20 cellular contexts compared by ENCODE assay signal in genomic region chr10:62687230-62687748, GRCh38.
DNase-seq lines count a peak whose midpoint lies in the region; ATAC-seq, FAIRE-seq and TF ChIP-seq lines count a peak whose summit lies in the region.
"Had no signal": no experiment of that assay in that cellular context is flagged by ENCODE, and none has a peak within 500 bp of the region (broad histone marks: within the 10 kb centered on the region; RNA-seq: fewer than 3 reads in every experiment).

No MANE protein-coding gene starts in this region.

- no peaks in the 10 kb centered on the region for H3K27me3 ChIP-seq in endothelial cell of umbilical vein (ENCODE audit: control insufficient read depth in 2 of 2, insufficient read depth in 2 of 2, low read length in 2 of 2)
- no peaks in the 10 kb centered on the region for H3K27me3 ChIP-seq in BE2C
- H3K27me3 ChIP-seq: gastroesophageal sphincter, neural progenitor cell, right lobe of liver, SJSA1 had no signal

- no peaks in the 10 kb centered on the region for H3K9me3 ChIP-seq in endothelial cell of umbilical vein (replicated peaks; ENCODE audit: control insufficient read depth, insufficient read depth, low read length)
- H3K9me3 ChIP-seq in BE2C: no peaks in the 10 kb centered on the region
- H3K9me3 ChIP-seq: gastroesophageal sphincter, right lobe of liver, SJSA1 had no signal

- intact Hi-C loops in endothelial cell of umbilical vein (cut with micrococcal nuclease): loop anchor here (5.0 kb wide), 1 partner anchor 130 kb away; the partner anchor contains the start of gene EGR2

- H3K4me3 Mint-ChIP-seq in activated naive CD4-positive, alpha-beta T cell treated with anti-CD3 and anti-CD28 coated beads, Interleukin-2, amount 50 U/mL, for 24 hours: no peak overlapping the region
- H3K4me3 Mint-ChIP-seq: brain, neural progenitor cell, type B pancreatic cell had no signal

- no peaks in the 10 kb centered on the region for H4K20me1 ChIP-seq in endothelial cell of umbilical vein (replicated peaks; ENCODE audit: control insufficient read depth, extremely low read depth, insufficient read depth, low read length)

- no peak for TF ChIP-seq POLR2A in endothelial cell of umbilical vein (IDR thresholded peaks at IDR 0.05; ENCODE audit: low read depth, low read length)

- no peaks in the 10 kb centered on the region for H3K9me1 ChIP-seq in endothelial cell of umbilical vein (replicated peaks; ENCODE audit: control insufficient read depth, extremely low read depth, insufficient read depth, low read length)

- TF ChIP-seq CTCF in endothelial cell of umbilical vein (IDR thresholded peaks at IDR 0.05; ENCODE audit: extremely low read depth in 1 of 2, insufficient read depth in 1 of 2, low read depth in 1 of 2, low read length in 2 of 2) (no peak), BE2C (IDR thresholded peaks at IDR 0.05; ENCODE audit: low read depth, low read length) (no peak)

- H3K4me1 Mint-ChIP-seq in activated naive CD4-positive, alpha-beta T cell treated with anti-CD3 and anti-CD28 coated beads, Interleukin-2, amount 50 U/mL, for 24 hours: peaks cover 62% of the 10 kb centered on the region

- POLR2A ChIA-PET in endothelial cell of umbilical vein (lab: Charles Lee): no interaction called here

- H3K27me3 Mint-ChIP-seq in activated naive CD4-positive, alpha-beta T cell treated with anti-CD3 and anti-CD28 coated beads, Interleukin-2, amount 50 U/mL, for 24 hours: no peaks in the 10 kb centered on the region

- CTCF ChIA-PET in endothelial cell of umbilical vein (lab: Charles Lee): interaction anchor here (1.5 kb wide), 1 partner anchor 131 kb away, joined by 3 read pairs; no protein-coding TSS in a partner anchor

- no peak overlapping the region for H3K27ac ChIP-seq in endothelial cell of umbilical vein (ENCODE audit: insufficient read depth, low read depth, low read length)
- H3K27ac ChIP-seq: gastroesophageal sphincter, neural progenitor cell, right lobe of liver, SJSA1 had no signal

- H3K4me2 ChIP-seq in endothelial cell of umbilical vein (ENCODE audit: insufficient read depth, low read length): no peak overlapping the region
- H3K4me2 ChIP-seq: neural progenitor cell had no signal

- no peak for ATAC-seq in GM18909 (IDR thresholded peaks at IDR 0.05; ENCODE audit: poor library complexity, unreplicated experiment)
- ATAC-seq: gastroesophageal sphincter had no signal

- peaks cover 9% of the 10 kb centered on the region for H3K9me3 Mint-ChIP-seq in activated naive CD4-positive, alpha-beta T cell treated with anti-CD3 and anti-CD28 coated beads, Interleukin-2, amount 50 U/mL, for 24 hours

- H3K36me3 ChIP-seq in endothelial cell of umbilical vein (ENCODE audit: control insufficient read depth in 2 of 2, extremely low read depth in 1 of 2, insufficient read depth in 2 of 2, low read length in 2 of 2): no peaks in the 10 kb centered on the region
- no peaks in the 10 kb centered on the region for H3K36me3 ChIP-seq in BE2C
- H3K36me3 ChIP-seq: gastroesophageal sphincter, neural progenitor cell, right lobe of liver, SJSA1 had no signal

- H3K9ac ChIP-seq in endothelial cell of umbilical vein (replicated peaks; ENCODE audit: extremely low read depth, insufficient read depth, low read length): no peak overlapping the region
- H3K9ac ChIP-seq: neural progenitor cell had no signal

- H3K4me3 ChIP-seq in endothelial cell of umbilical vein (replicated peaks in 1 of 3; ENCODE audit: insufficient read depth in 1 of 3, low read depth in 1 of 3, low read length in 3 of 3) (no peak overlapping the region), BE2C (ENCODE audit: low read depth, low read length) (no peak overlapping the region)
- H3K4me3 ChIP-seq: gastroesophageal sphincter, neural progenitor cell, right lobe of liver, SJSA1 had no signal

- no peak for DNase-seq in activated naive CD4-positive, alpha-beta T cell treated with Interleukin-2 at 50 U/mL for 16 hours
- DNase-seq in NCI-H226 (peak; percentile 51), endothelial cell of umbilical vein (ENCODE audit: low read depth, low spot score) (peak; percentile 23), renal cortical epithelial cell (ENCODE audit: low read depth) (peak; percentile 42), cortex of kidney (lab: John Stamatoyannopoulos, UW) (no peak), BE2C (no peak)
- DNase-seq: mesendoderm; NCI-H1417 treated with DMSO at 0.1 percent for 48 hours; right lobe of liver; stimulated activated CD8-positive, alpha-beta memory T cell treated with anti-CD3 and anti-CD28 coated beads, Interleukin-4, amount 100 ng/mL, for 48 hours; T-helper 9 cell had no signal

- H3K4me1 ChIP-seq in endothelial cell of umbilical vein (ENCODE audit: control insufficient read depth, extremely low read depth, insufficient read depth, low read length): peaks cover 22% of the 10 kb centered on the region
- no peaks in the 10 kb centered on the region for H3K4me1 ChIP-seq in BE2C
- H3K4me1 ChIP-seq: gastroesophageal sphincter, neural progenitor cell, right lobe of liver had no signal

- H3K27ac Mint-ChIP-seq in activated naive CD4-positive, alpha-beta T cell treated with anti-CD3 and anti-CD28 coated beads, Interleukin-2, amount 50 U/mL, for 24 hours: peak overlapping the region; percentile 53
- H3K27ac Mint-ChIP-seq: activated T-helper 2 cell treated with anti-CD3 and anti-CD28 coated beads, Interferon-gamma antibody, Interleukin-2, Interleukin-4, amounts not matched to agents 10 μg/mL and 5 μg/mL and 100 μg/mL, durations not matched to agents 14 hours and 24 hours and 36 hours; brain; neural progenitor cell; type B pancreatic cell had no signal

- H3K36me3 Mint-ChIP-seq in activated naive CD4-positive, alpha-beta T cell treated with anti-CD3 and anti-CD28 coated beads, Interleukin-2, amount 50 U/mL, for 24 hours: peaks cover 9% of the 10 kb centered on the region
- H3K36me3 Mint-ChIP-seq: brain, neural progenitor cell, type B pancreatic cell had no signal

- peak; percentile 58 for FAIRE-seq in endothelial cell of umbilical vein (lab: Jason Lieb, UNC)
- FAIRE-seq: islet of Langerhans had no signal

- H3K79me2 ChIP-seq in endothelial cell of umbilical vein (ENCODE audit: control insufficient read depth, insufficient read depth, low read length): no peaks in the 10 kb centered on the region

- BruUV-seq in endothelial cell of umbilical vein (replicated peaks; lab: Mats Ljungman, UMichigan): no TSS peak

- no peak overlapping the region for H2AFZ ChIP-seq in endothelial cell of umbilical vein (ENCODE audit: low read depth, low read length)
- H2AFZ ChIP-seq: neural progenitor cell had no signal

- dilution Hi-C loops in endothelial cell of umbilical vein (cut with MboI; ENCODE audit: extremely low pct_ligation_motif_present, low sequenced_read_pairs): no loop called here

TF ChIP-seq in endothelial cell of umbilical vein, 7 proteins besides CTCF, POLR2A, EP300 and RAD21:
- TF ChIP-seq EZH2 (IDR thresholded peaks at IDR 0.05; ENCODE audit: borderline replicate concordance, low read depth, low read length, severe bottlenecking) (no peak), MAX (IDR thresholded peaks at IDR 0.05; ENCODE audit: insufficient read depth, insufficient read length) (no peak), FOS (IDR thresholded peaks at IDR 0.05; ENCODE audit: borderline replicate concordance, insufficient read depth, low read length) (peak; percentile 85), JUN (IDR thresholded peaks at IDR 0.05; ENCODE audit: borderline replicate concordance, insufficient read depth, insufficient read length, low read depth) (peak; percentile 59)

Comparison
In these comparisons a context has a peak if more than half of its experiments do, and no peak if none do; other contexts are left out.
1. DNase-seq: peak in NCI-H226 (single experiment), endothelial cell of umbilical vein (single experiment) and renal cortical epithelial cell (single experiment); none in activated naive CD4-positive, alpha-beta T cell treated with Interleukin-2 at 50 U/mL for 16 hours (single experiment), cortex of kidney (single experiment) and BE2C (single experiment).